Comparison of ENCODE assay signal across 8 cellular contexts in genomic region chr13:26132756-26133155, GRCh38.
DNase-seq lines count a peak whose midpoint lies in the region; ATAC-seq and TF ChIP-seq lines count a peak whose summit lies in the region.
"Had no signal": no experiment of that assay in that cellular context is flagged by ENCODE, and none has a peak within 500 bp of the region (broad histone marks: within the 10 kb centered on the region; RNA-seq: fewer than 3 reads in every experiment).

No MANE protein-coding gene starts in this region.

- no peak overlapping the region for H3K4me3 ChIP-seq in brain microvascular endothelial cell (ENCODE audit: low read depth, low read length)

- no peaks in the 10 kb centered on the region for H3K27me3 ChIP-seq in brain microvascular endothelial cell (replicated peaks)

- in situ Hi-C loops in brain microvascular endothelial cell (cut with HindIII; ENCODE audit: low pct_ligation_motif_present, low sequenced_read_pairs), result no loop called here

- TF ChIP-seq CTCF in brain microvascular endothelial cell (IDR thresholded peaks at IDR 0.05; ENCODE audit: low read depth, low read length, missing control alignments), result peak; percentile 44

- H3K27ac ChIP-seq in brain microvascular endothelial cell, result no peak overlapping the region

- ATAC-seq in GM21723 (IDR thresholded peaks at IDR 0.05; ENCODE audit: unreplicated experiment), result no peak

- no peaks in the 10 kb centered on the region for H3K36me3 ChIP-seq in brain microvascular endothelial cell (replicated peaks)

- DNase-seq in ELR (ENCODE audit: low read depth) (peak; percentile 19), LHCN-M2 (ENCODE audit: low read depth) (peak; percentile 32), brain microvascular endothelial cell (no peak), myocyte (ENCODE audit: low read depth) (peak; percentile 15), NOMO-1 treated with DMSO at 0.1 percent for 48 hours (lab: John Stamatoyannopoulos, UW; ENCODE audit: unreplicated experiment) (no peak), NCI-H446 (lab: John Stamatoyannopoulos, UW) (no peak)
- DNase-seq: Kasumi-1 had no signal

Comparison
In these comparisons a context has a peak if more than half of its experiments do, and no peak if none do; other contexts are left out.
1. DNase-seq: peak in ELR (single experiment), LHCN-M2 (single experiment) and myocyte (single experiment); none in brain microvascular endothelial cell (single experiment), NOMO-1 treated with DMSO at 0.1 percent for 48 hours (single experiment) and NCI-H446 (0 of 2).